ENCODE assay signal across 8 cellular contexts in the genomic region with DNA sequence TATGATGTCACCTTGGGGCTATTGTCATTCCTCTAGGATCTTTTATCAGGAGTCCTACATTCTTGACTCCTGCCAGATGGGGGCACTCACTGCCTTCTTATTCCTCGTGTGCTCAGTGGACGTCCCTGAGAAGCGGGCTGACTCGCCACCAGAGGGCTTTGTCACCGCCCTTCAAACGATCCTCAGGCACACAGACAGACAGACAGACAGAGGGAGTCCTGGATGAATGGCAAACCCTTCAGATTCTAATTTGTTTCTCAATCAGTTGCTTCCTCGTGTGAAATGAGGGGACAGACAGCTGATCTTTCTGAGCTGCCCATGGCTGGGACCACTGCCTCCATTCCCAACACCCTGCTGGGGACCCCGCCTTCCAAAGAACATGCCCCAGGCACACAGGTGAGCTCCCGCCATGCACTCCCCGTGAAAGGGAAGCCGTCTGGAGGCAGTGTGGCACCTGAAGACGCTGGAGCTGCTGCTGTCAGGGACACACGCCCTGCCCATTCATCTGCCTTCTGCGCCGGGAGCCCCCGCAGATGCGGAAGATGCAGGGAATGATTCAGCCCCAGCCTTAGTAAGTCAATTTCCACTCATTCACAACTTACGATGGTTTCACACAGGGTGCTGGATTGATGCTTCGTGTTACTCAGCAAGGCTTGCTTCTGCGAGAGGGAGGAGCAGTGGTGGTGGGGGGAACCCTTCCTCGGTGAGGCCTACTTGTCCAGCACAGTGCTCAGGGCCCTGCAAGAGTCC. TPM values are rescaled to one million over a fixed set of nuclear protein-coding genes. Genes with fewer than 3 reads are reported as not detected.
DNase-seq lines count a peak whose midpoint lies in the region; ATAC-seq and TF ChIP-seq lines count a peak whose summit lies in the region.

No MANE protein-coding gene starts in this region.

- peak; percentile 91 to 96 for TF ChIP-seq CTCF in GM23338 (conservative IDR thresholded peaks at IDR 0.05; ENCODE audit: low read depth in 2 of 2)

- peak overlapping the region; percentile 53; the same call in 1 of the 2 replicates for H3K4me2 ChIP-seq in GM23338

- ATAC-seq in GM23338 (peak; percentile 96), GM21423 (IDR thresholded peaks at IDR 0.05; ENCODE audit: unreplicated experiment) (no peak)

- H4K20me1 ChIP-seq in GM23338 (replicated peaks; ENCODE audit: insufficient read depth), result no peaks in the 10 kb centered on the region; the same call in 1 of the 2 replicates

- H3K4me1 ChIP-seq in GM23338 (ENCODE audit: insufficient read depth), result no peaks in the 10 kb centered on the region

- H3K27me3 Mint-ChIP-seq in GM23338 (ENCODE audit: insufficient read depth, low read depth, poor library complexity), result peaks cover 3% of the 10 kb centered on the region

- DNase-seq in Caki2 (ENCODE audit: low read depth), result peak; percentile 81
- DNase-seq in GM23338 (ENCODE audit: low spot score), result peak; percentile 96
- peak; percentile 16 for DNase-seq in NCI-H1048 (lab: John Stamatoyannopoulos, UW)
- DNase-seq in SKM-1 (lab: John Stamatoyannopoulos, UW; ENCODE audit: unreplicated experiment), result peak; percentile 71
- peak; percentile 77 for DNase-seq in amniotic epithelial cell (ENCODE audit: low read depth)
- peak; percentile 86 for DNase-seq in cardiac septum (ENCODE audit: low spot score)
- DNase-seq in posterior vena cava (ENCODE audit: low spot score), result peak; percentile 95

- H3K9me2 ChIP-seq in GM23338 (ENCODE audit: insufficient read depth), result no peaks in the 10 kb centered on the region; the same call in 1 of the 2 replicates

- peaks cover 7% of the 10 kb centered on the region; the same call in 2 of the 3 replicates for H3K4me1 Mint-ChIP-seq in GM23338

- no peaks in the 10 kb centered on the region for H3K79me2 ChIP-seq in GM23338 (replicated peaks; ENCODE audit: insufficient read depth)

- no peaks in the 10 kb centered on the region for H3K36me3 ChIP-seq in GM23338 (ENCODE audit: insufficient read depth)

- H3K4me3 ChIP-seq in GM23338, result peak overlapping the region; percentile 24; the same call in 1 of the 2 replicates

- H3K36me3 Mint-ChIP-seq in GM23338 (ENCODE audit: low read depth), result no peaks in the 10 kb centered on the region

- no peak overlapping the region for H3K27ac Mint-ChIP-seq in GM23338

- no peak overlapping the region for H3K27ac ChIP-seq in GM23338 (ENCODE audit: low read depth)

- no peaks in the 10 kb centered on the region for H3K27me3 ChIP-seq in GM23338 (ENCODE audit: insufficient read depth)

- no peaks in the 10 kb centered on the region for H3K9me3 Mint-ChIP-seq in GM23338

- intact Hi-C loops in cardiac septum (cut with DNase I) (loop anchor here (1.0 to 5.0 kb wide), 3 partner anchors 162 to 453 kb away; partner anchors contain the start of gene NEURL1B), posterior vena cava (cut with DNase I) (loop anchor here in 1 of 2 donors (2.0 kb wide), 1 partner anchor 218 kb away; no protein-coding TSS in a partner anchor)

- H3F3A ChIP-seq in GM23338 (replicated peaks; ENCODE audit: low read depth), result no peaks in the 10 kb centered on the region

- in situ Hi-C loops in Caki2 (cut with HindIII; ENCODE audit: low pct_unique_long_range_greater_than_20kb, low sequenced_read_pairs), result no loop called here

- H2AFZ ChIP-seq in GM23338, result peak overlapping the region; percentile 97

- H3K4me3 Mint-ChIP-seq in GM23338, result peak overlapping the region; percentile 30; the same call in 1 of the 3 replicates

TF ChIP-seq in GM23338, 12 proteins besides CTCF, POLR2A, EP300 and RAD21:
- TF ChIP-seq, protein P1, sequence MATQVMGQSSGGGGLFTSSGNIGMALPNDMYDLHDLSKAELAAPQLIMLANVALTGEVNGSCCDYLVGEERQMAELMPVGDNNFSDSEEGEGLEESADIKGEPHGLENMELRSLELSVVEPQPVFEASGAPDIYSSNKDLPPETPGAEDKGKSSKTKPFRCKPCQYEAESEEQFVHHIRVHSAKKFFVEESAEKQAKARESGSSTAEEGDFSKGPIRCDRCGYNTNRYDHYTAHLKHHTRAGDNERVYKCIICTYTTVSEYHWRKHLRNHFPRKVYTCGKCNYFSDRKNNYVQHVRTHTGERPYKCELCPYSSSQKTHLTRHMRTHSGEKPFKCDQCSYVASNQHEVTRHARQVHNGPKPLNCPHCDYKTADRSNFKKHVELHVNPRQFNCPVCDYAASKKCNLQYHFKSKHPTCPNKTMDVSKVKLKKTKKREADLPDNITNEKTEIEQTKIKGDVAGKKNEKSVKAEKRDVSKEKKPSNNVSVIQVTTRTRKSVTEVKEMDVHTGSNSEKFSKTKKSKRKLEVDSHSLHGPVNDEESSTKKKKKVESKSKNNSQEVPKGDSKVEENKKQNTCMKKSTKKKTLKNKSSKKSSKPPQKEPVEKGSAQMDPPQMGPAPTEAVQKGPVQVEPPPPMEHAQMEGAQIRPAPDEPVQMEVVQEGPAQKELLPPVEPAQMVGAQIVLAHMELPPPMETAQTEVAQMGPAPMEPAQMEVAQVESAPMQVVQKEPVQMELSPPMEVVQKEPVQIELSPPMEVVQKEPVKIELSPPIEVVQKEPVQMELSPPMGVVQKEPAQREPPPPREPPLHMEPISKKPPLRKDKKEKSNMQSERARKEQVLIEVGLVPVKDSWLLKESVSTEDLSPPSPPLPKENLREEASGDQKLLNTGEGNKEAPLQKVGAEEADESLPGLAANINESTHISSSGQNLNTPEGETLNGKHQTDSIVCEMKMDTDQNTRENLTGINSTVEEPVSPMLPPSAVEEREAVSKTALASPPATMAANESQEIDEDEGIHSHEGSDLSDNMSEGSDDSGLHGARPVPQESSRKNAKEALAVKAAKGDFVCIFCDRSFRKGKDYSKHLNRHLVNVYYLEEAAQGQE (IDR thresholded peaks at IDR 0.05; ENCODE audit: unreplicated experiment), result no peak
- peak; percentile 71 for TF ChIP-seq CREB1 (CRISPR knock-in tag; IDR thresholded peaks at IDR 0.05; ENCODE audit: low read depth)

RNA-seq across cellular contexts. Expression of gene SH3PXD2B, which starts 24.9 kb away (rescaled TPM):
- total RNA-seq in Caki2 (2014; rRNA removed; shearing (Covaris generic); ENCODE audit: low replicate concordance), result 14.2 and 25.2 TPM in 2 replicates
- total RNA-seq in GM23338 (2014; rRNA removed; shearing (Covaris generic)), result 50.1 and 52.5 TPM in 2 replicates
- polyA plus RNA-seq in GM23338 (2016; fragmentation: Nextera tagmentation; extraction: Ambion mirVana), result 40.2 and 48.0 TPM in 2 replicates
- total RNA-seq in cardiac septum, result 5.1 TPM
- 100 to 1,000 TPM in 1 of 2 donors, 10 to 100 TPM in 1; 85.2 to 114 TPM for total RNA-seq in posterior vena cava

Comparison
In these comparisons a context has a peak if more than half of its experiments do, and no peak if none do; other contexts are left out.
1. DNase-seq: peak in every context shown above with its lines; median percentile 96 in GM23338; 95 in posterior vena cava; 86 in cardiac septum; 81 in Caki2; 77 in amniotic epithelial cell; 71 in SKM-1; 16 in NCI-H1048.